Comparison of ENCODE assay signal across 25 cellular contexts in genomic region chr12:65343801-65344200, GRCh38.
"Had no signal": no experiment of that assay in that cellular context is flagged by ENCODE, and none has a peak within 500 bp of the region (broad histone marks: within the 10 kb centered on the region; RNA-seq: fewer than 3 reads in every experiment).

No MANE protein-coding gene starts in this region.

- DNase-seq: activated CD4-positive, alpha-beta T cell treated with anti-CD3 and anti-CD28 coated beads for 4 hours; activated CD4-positive, alpha-beta T cell treated with anti-CD3 and anti-CD28 coated beads, Interleukin-2, amount 50 U/mL, for 4 hours; activated CD8-positive, alpha-beta memory T cell treated with anti-CD3 and anti-CD28 coated beads, Interleukin-2, amount 50 U/mL, for 48 hours; activated CD8-positive, alpha-beta T cell treated with anti-CD3 and anti-CD28 coated beads, Interleukin-2, amount 10 ng/mL, durations not matched to agents 7 days and 5 days; activated T-cell treated with anti-CD3 and anti-CD28 coated beads, Interleukin-2, amount 50 U/mL, for 1 hour; amygdala; MG63; MV-4-11; NCI-H1092 treated with DMSO at 0.1 percent for 48 hours; NCI-H1417 treated with DMSO at 0.1 percent for 48 hours; NCI-H1694; NCI-H2029; NCI-H446 treated with DMSO at 0.1 percent for 48 hours; NCI-H524 treated with DMSO at 0.1 percent for 48 hours; NCI-H748 treated with DMSO at 0.1 percent for 48 hours; NK-92 treated with Interleukin-12 subunit alpha and Interleukin-12 subunit beta, amount 100 ng/mL, for 24 hours; OCI-M1; RPMI8226; T-cell; T-helper 2 cell had no signal

- ATAC-seq: activated CD4-positive, CD25-positive, alpha-beta regulatory T cell treated with anti-CD3 and anti-CD28 coated beads, Interleukin-2, amount 50 U/mL, for 24 hours; activated CD8-positive, alpha-beta T cell treated with anti-CD3 and anti-CD28 coated beads, Interleukin-2, amount 10 ng/mL, durations not matched to agents 7 days and 5 days; activated naive CD4-positive, alpha-beta T cell treated with anti-CD3 and anti-CD28 coated beads, Interleukin-2, amount 50 U/mL, for 72 hours; Panc1; Right ventricle myocardium inferior; T-cell had no signal

- H3K4me3 ChIP-seq: MG63, SK-N-MC had no signal

- H3K4me3 Mint-ChIP-seq: activated CD8-positive, alpha-beta T cell treated with anti-CD3 and anti-CD28 coated beads, Interleukin-2, amount 10 ng/mL, durations not matched to agents 7 days and 5 days; T-cell had no signal

- H3K9me3 ChIP-seq: MG63 had no signal

- H3K9me3 Mint-ChIP-seq: activated naive CD4-positive, alpha-beta T cell treated with anti-CD3 and anti-CD28 coated beads, Interleukin-2, amount 50 U/mL, for 72 hours had no signal

- H3K27ac ChIP-seq: SK-N-MC had no signal

- H3K4me1 Mint-ChIP-seq: T-cell had no signal

- H3K27me3 ChIP-seq: MG63 had no signal

- H3K36me3 Mint-ChIP-seq: activated naive CD4-positive, alpha-beta T cell treated with anti-CD3 and anti-CD28 coated beads, Interleukin-2, amount 50 U/mL, for 72 hours; T-cell had no signal

- H3K36me3 ChIP-seq: MG63 had no signal

- H3K27ac Mint-ChIP-seq: activated CD8-positive, alpha-beta T cell treated with anti-CD3 and anti-CD28 coated beads, Interleukin-2, amount 10 ng/mL, durations not matched to agents 7 days and 5 days; activated naive CD4-positive, alpha-beta T cell treated with anti-CD3 and anti-CD28 coated beads, Interleukin-2, amount 50 U/mL, for 72 hours; T-cell had no signal
